ENCODE assay signal across 1 cellular context in genomic region chr14:36781897-36782296, GRCh38.
"Had no signal": no experiment of that assay in that cellular context is flagged by ENCODE, and none has a peak within 500 bp of the region (broad histone marks: within the 10 kb centered on the region; RNA-seq: fewer than 3 reads in every experiment).

No MANE protein-coding gene starts in this region.

- ATAC-seq: GM12878 had no signal

- H3K4me3 ChIP-seq: GM12878 had no signal
